ENCODE assay signal across 21 cellular contexts in genomic region chr9:15670246-15670645, GRCh38.
DNase-seq lines count a peak whose midpoint lies in the region; ATAC-seq and TF ChIP-seq lines count a peak whose summit lies in the region.
"Had no signal": no experiment of that assay in that cellular context is flagged by ENCODE, and none has a peak within 500 bp of the region (broad histone marks: within the 10 kb centered on the region; RNA-seq: fewer than 3 reads in every experiment).

No MANE protein-coding gene starts in this region.

- no peak overlapping the region for H2BK15ac ChIP-seq in mesenchymal stem cell (ENCODE audit: low read depth, poor library complexity, severe bottlenecking)

- H2BK120ac ChIP-seq in mesenchymal stem cell (ENCODE audit: low read depth, low read length) = no peak overlapping the region

- H3K18ac ChIP-seq in mesenchymal stem cell (ENCODE audit: low read depth in 1 of 2, low read length in 2 of 2) = no peak overlapping the region

- DNase-seq in NCI-H510A (lab: John Stamatoyannopoulos, UW) = no peak
- DNase-seq in NCI-H446 (lab: John Stamatoyannopoulos, UW) = no peak
- DNase-seq in WERI-Rb-1 = no peak
- no peak for DNase-seq in mesenchymal stem cell
- DNase-seq: activated CD4-positive, alpha-beta T cell treated with anti-CD3 and anti-CD28 coated beads for 48 hours; activated naive CD4-positive, alpha-beta T cell treated with anti-CD3 and anti-CD28 coated beads, Interleukin-2, amount 10 ng/mL, durations not matched to agents 7 days and 5 days; CD4-positive, alpha-beta memory T cell; foreskin melanocyte; Kasumi-1; lower lobe of right lung; naive thymus-derived CD4-positive, alpha-beta T cell; NCI-H1417 treated with DMSO at 0.1 percent for 48 hours; stimulated activated naive CD4-positive, alpha-beta T cell; T1000; upper lobe of right lung had no signal

- H3K4me1 ChIP-seq in mesenchymal stem cell (ENCODE audit: control insufficient read depth, insufficient read depth, low read depth, low read length) = peaks cover 1% of the 10 kb centered on the region
- H3K4me1 ChIP-seq: lower lobe of right lung, upper lobe of right lung had no signal

- no peak overlapping the region for H3K4ac ChIP-seq in mesenchymal stem cell (ENCODE audit: low read depth in 1 of 2, low read length in 2 of 2)

- no peaks in the 10 kb centered on the region for H3K9me3 ChIP-seq in WERI-Rb-1 (ENCODE audit: severe bottlenecking)
- H3K9me3 ChIP-seq in mesenchymal stem cell (ENCODE audit: control insufficient read depth, low read length) = no peaks in the 10 kb centered on the region
- H3K9me3 ChIP-seq: upper lobe of right lung had no signal

- H3K4me2 ChIP-seq in mesenchymal stem cell (ENCODE audit: low read length, poor library complexity, severe bottlenecking) = no peak overlapping the region

- no peak overlapping the region for H4K8ac ChIP-seq in mesenchymal stem cell (ENCODE audit: low read length)

- H3K27ac ChIP-seq in WERI-Rb-1 = no peak overlapping the region
- H3K27ac ChIP-seq in mesenchymal stem cell (ENCODE audit: low read length, poor library complexity, severe bottlenecking) = no peak overlapping the region
- H3K27ac ChIP-seq: coronary artery, lower lobe of right lung, skin epidermis, upper lobe of right lung had no signal

- no peak overlapping the region for H3K23ac ChIP-seq in mesenchymal stem cell (ENCODE audit: low read length in 2 of 2)

- no peak overlapping the region for H3K4me3 ChIP-seq in WERI-Rb-1 (ENCODE audit: low read depth, low read length)
- no peak overlapping the region for H3K4me3 ChIP-seq in mesenchymal stem cell (ENCODE audit: insufficient read depth in 1 of 2, low read depth in 1 of 2, low read length in 2 of 2)
- H3K4me3 ChIP-seq: coronary artery, lower lobe of right lung, skin epidermis, upper lobe of right lung had no signal

- H3K27me3 ChIP-seq in WERI-Rb-1 (ENCODE audit: insufficient read depth, low read depth, severe bottlenecking) (no peaks in the 10 kb centered on the region), mesenchymal stem cell (ENCODE audit: control insufficient read depth in 1 of 2, insufficient read depth in 1 of 2, low read length in 2 of 2) (no peaks in the 10 kb centered on the region)
- H3K27me3 ChIP-seq: upper lobe of right lung had no signal

- no peak overlapping the region for H2BK12ac ChIP-seq in mesenchymal stem cell (ENCODE audit: low read length in 2 of 2)

- H3K9ac ChIP-seq in mesenchymal stem cell (ENCODE audit: low read length) = no peak overlapping the region

- no peak overlapping the region for H2AK5ac ChIP-seq in mesenchymal stem cell (ENCODE audit: low read length, severe bottlenecking)

- no peak overlapping the region for H3K14ac ChIP-seq in mesenchymal stem cell (ENCODE audit: low read length in 2 of 2)

- no peaks in the 10 kb centered on the region for H3K79me1 ChIP-seq in mesenchymal stem cell (replicated peaks; ENCODE audit: low read length, poor library complexity, severe bottlenecking)

- H3K36me3 ChIP-seq in WERI-Rb-1 (no peaks in the 10 kb centered on the region), mesenchymal stem cell (ENCODE audit: control insufficient read depth in 1 of 2, insufficient read depth in 2 of 2, low read depth in 1 of 2, low read length in 2 of 2) (no peaks in the 10 kb centered on the region)
- H3K36me3 ChIP-seq: lower lobe of right lung, upper lobe of right lung had no signal

- peak; percentile 77 for ATAC-seq in GM18511 (IDR thresholded peaks at IDR 0.05; ENCODE audit: unreplicated experiment)
- ATAC-seq in GM19463 (IDR thresholded peaks at IDR 0.05; ENCODE audit: unreplicated experiment) = peak; percentile 54
- ATAC-seq in HG02642 (IDR thresholded peaks at IDR 0.05; ENCODE audit: poor library complexity, unreplicated experiment) = peak; percentile 70
- ATAC-seq in HG03378 (IDR thresholded peaks at IDR 0.05; ENCODE audit: unreplicated experiment) = peak; percentile 63
- ATAC-seq: lower lobe of right lung; naive thymus-derived CD4-positive, alpha-beta T cell; upper lobe of right lung had no signal

- TF ChIP-seq CTCF in WERI-Rb-1 (IDR thresholded peaks at IDR 0.05; ENCODE audit: low read depth, low read length) = no peak

- no peak overlapping the region for H4K91ac ChIP-seq in mesenchymal stem cell (ENCODE audit: low read length)

- H2AFZ ChIP-seq in mesenchymal stem cell (ENCODE audit: low read depth, low read length) = no peak overlapping the region

- H2BK5ac ChIP-seq in mesenchymal stem cell (ENCODE audit: low read depth, low read length, poor library complexity, severe bottlenecking) = no peak overlapping the region
